In genomic region chr11:16632295-16633200, GRCh38 we compare ENCODE assay signal across 9 cellular contexts.
A peak's percentile ranks its signal among the peaks of the same experiment; 100 is the strongest.
DNase-seq lines count a peak whose midpoint lies in the region; ATAC-seq and TF ChIP-seq lines count a peak whose summit lies in the region.
"Had no signal": no experiment of that assay in that cellular context is flagged by ENCODE, and none has a peak within 500 bp of the region (broad histone marks: within the 10 kb centered on the region; RNA-seq: fewer than 3 reads in every experiment).

No MANE protein-coding gene starts in this region.

- no peak overlapping the region for H3K4me3 ChIP-seq in GM12864 (ENCODE audit: low read depth, low read length)

- peak; percentile 49 for TF ChIP-seq CTCF in GM12864 (IDR thresholded peaks at IDR 0.05; ENCODE audit: low read depth, low read length, missing control alignments)

- DNase-seq in GM12864 (ENCODE audit: low read depth) (no peak), SW480 (ENCODE audit: low spot score) (peak; percentile 70), kidney tubule cell (ENCODE audit: low spot score) (peak; percentile 69), NCI-H2081 treated with DMSO at 0.1 percent for 48 hours (lab: John Stamatoyannopoulos, UW) (no peak), NCI-H2107 (lab: John Stamatoyannopoulos, UW) (no peak)
- no peak for DNase-seq in effector CD8-positive, alpha-beta T cell (lab: John Stamatoyannopoulos, UW)
- DNase-seq: T-helper 9 cell had no signal

- ATAC-seq in HG03060 (IDR thresholded peaks at IDR 0.05; ENCODE audit: low read depth, unreplicated experiment) = peak; percentile 57
- ATAC-seq in GM19023 (IDR thresholded peaks at IDR 0.05; ENCODE audit: unreplicated experiment) = no peak

Comparison
In these comparisons a context has a peak if more than half of its experiments do, and no peak if none do; other contexts are left out.
1. DNase-seq: peak in SW480 (single experiment) and kidney tubule cell (single experiment); none in GM12864 (single experiment), NCI-H2081 treated with DMSO at 0.1 percent for 48 hours (single experiment), NCI-H2107 (single experiment) and effector CD8-positive, alpha-beta T cell (single experiment).